ENCODE assay signal across 34 cellular contexts in genomic region chr14:28813810-28814209, GRCh38. TPM values are rescaled to one million over a fixed set of nuclear protein-coding genes. Genes with fewer than 3 reads are reported as not detected.
DNase-seq lines count a peak whose midpoint lies in the region; TF ChIP-seq lines count a peak whose summit lies in the region.
"Had no signal": no experiment of that assay in that cellular context is flagged by ENCODE, and none has a peak within 500 bp of the region (broad histone marks: within the 10 kb centered on the region; RNA-seq: fewer than 3 reads in every experiment).

No MANE protein-coding gene starts in this region.

- peak; percentile 1 for DNase-seq in mammary epithelial cell
- DNase-seq in MCF 10A (ENCODE audit: unreplicated experiment): no peak
- peak; percentile 36 for DNase-seq in LHCN-M2 (ENCODE audit: low read depth)
- DNase-seq in astrocyte of the spinal cord (ENCODE audit: low read depth, low spot score): peak; percentile 9
- peak; percentile 9 for DNase-seq in skeletal muscle cell (ENCODE audit: low read depth)
- no peak for DNase-seq in putamen (ENCODE audit: low spot score)
- DNase-seq in cerebellum (ENCODE audit: low spot score): no peak
- DNase-seq in DMS53 (lab: John Stamatoyannopoulos, UW): no peak
- DNase-seq: activated CD4-positive, alpha-beta T cell treated with anti-CD3 and anti-CD28 coated beads for 48 hours; Calu3; CD4-positive, CD25-positive, alpha-beta regulatory T cell; DND-41; effector memory CD8-positive, alpha-beta T cell; erythroblast; gastrocnemius medialis; left cardiac atrium; mucosa of descending colon; NCI-H1105; NCI-H2081 treated with DMSO at 0.1 percent for 48 hours; NCI-H345; NCI-H82; psoas muscle; stimulated activated CD4-positive, alpha-beta T cell treated with anti-CD3 and anti-CD28 coated beads, Interleukin-15, amount 100 ng/mL, for 24 hours; T1000 had no signal

- no peaks in the 10 kb centered on the region for H3K79me2 ChIP-seq in mammary epithelial cell (ENCODE audit: insufficient read depth, low read length)

- in situ Hi-C loops in mammary epithelial cell (cut with MboI; ENCODE audit: low sequenced_read_pairs in 2 of 2) (no loop called here), astrocyte of the spinal cord (cut with HindIII; ENCODE audit: low sequenced_read_pairs) (no loop called here)

- H3K4me3 ChIP-seq in mammary epithelial cell (replicated peaks in 1 of 3; ENCODE audit: insufficient read depth in 1 of 3, low read depth in 2 of 3, low read length in 3 of 3): no peak overlapping the region
- no peak overlapping the region for H3K4me3 ChIP-seq in astrocyte of the spinal cord (ENCODE audit: low read depth, low read length)
- H3K4me3 ChIP-seq in skeletal muscle cell (ENCODE audit: low read depth, low read length): no peak overlapping the region
- H3K4me3 ChIP-seq: coronary artery, gastrocnemius medialis, mucosa of descending colon, psoas muscle, tibial nerve had no signal

- 55% methylated on average over 3 of the region's 3 CpGs for WGBS in mammary epithelial cell (ENCODE audit: low coverage, missing lambda C conversion rate)

- H2AFZ ChIP-seq in mammary epithelial cell (ENCODE audit: low read depth, low read length): no peak overlapping the region

- H3K36me3 Mint-ChIP-seq in MCF 10A (ENCODE audit: insufficient read depth, unreplicated experiment): no peaks in the 10 kb centered on the region
- H3K36me3 Mint-ChIP-seq: activated naive CD4-positive, alpha-beta T cell treated with anti-CD3 and anti-CD28 coated beads, Interleukin-2, amount 50 U/mL, for 24 hours; CD4-positive, CD25-positive, alpha-beta regulatory T cell; stimulated activated effector memory CD8-positive, alpha-beta T cell treated with anti-CD3 and anti-CD28 coated beads, Interleukin-12 subunit alpha, Interleukin-12 subunit beta, amount 100 ng/mL, for 72 hours had no signal

- CTCF ChIA-PET in mammary epithelial cell (lab: Charles Lee; ENCODE audit: low non-redundant PET): no interaction called here
- CTCF ChIA-PET in MCF 10A (lab: Yijun Ruan, JAX): interaction anchor here (1.4 kb wide), 1 partner anchor 62 kb away, joined by 6 read pairs; no protein-coding TSS in a partner anchor

- H4K20me1 ChIP-seq in mammary epithelial cell (ENCODE audit: insufficient read depth, low read length): no peaks in the 10 kb centered on the region

- H3K4me3 Mint-ChIP-seq in MCF 10A (ENCODE audit: unreplicated experiment): no peak overlapping the region
- H3K4me3 Mint-ChIP-seq: activated naive CD4-positive, alpha-beta T cell treated with anti-CD3 and anti-CD28 coated beads, Interleukin-2, amount 50 U/mL, for 24 hours; CD4-positive, CD25-positive, alpha-beta regulatory T cell; effector memory CD8-positive, alpha-beta T cell; nephron; stimulated activated effector memory CD8-positive, alpha-beta T cell treated with anti-CD3 and anti-CD28 coated beads, Interleukin-12 subunit alpha, Interleukin-12 subunit beta, amount 100 ng/mL, for 72 hours had no signal

- no peaks in the 10 kb centered on the region for H3K9me3 ChIP-seq in mammary epithelial cell (replicated peaks; ENCODE audit: insufficient read depth, low read length)
- H3K9me3 ChIP-seq: gastrocnemius medialis, psoas muscle, tibial nerve had no signal

- peaks cover 57% of the 10 kb centered on the region for H3K27me3 Mint-ChIP-seq in MCF 10A (ENCODE audit: insufficient read depth, unreplicated experiment)
- H3K27me3 Mint-ChIP-seq: CD4-positive, CD25-positive, alpha-beta regulatory T cell; effector memory CD8-positive, alpha-beta T cell had no signal

- H3K36me3 ChIP-seq in mammary epithelial cell (ENCODE audit: insufficient read depth, low read length): no peaks in the 10 kb centered on the region
- H3K36me3 ChIP-seq: gastrocnemius medialis, tibial nerve had no signal

- H3K27me3 ChIP-seq in mammary epithelial cell (ENCODE audit: insufficient read depth, low read length): no peaks in the 10 kb centered on the region
- H3K27me3 ChIP-seq: gastrocnemius medialis, tibial nerve had no signal

- H3K9ac ChIP-seq in mammary epithelial cell (ENCODE audit: insufficient read depth, low read length): no peak overlapping the region

- no peaks in the 10 kb centered on the region for H3K4me1 ChIP-seq in mammary epithelial cell (ENCODE audit: insufficient read depth, low read length)
- H3K4me1 ChIP-seq: gastrocnemius medialis, psoas muscle, tibial nerve had no signal

- no peaks in the 10 kb centered on the region for H3K4me1 Mint-ChIP-seq in MCF 10A (ENCODE audit: insufficient read depth, unreplicated experiment)
- H3K4me1 Mint-ChIP-seq: activated naive CD4-positive, alpha-beta T cell treated with anti-CD3 and anti-CD28 coated beads, Interleukin-2, amount 50 U/mL, for 24 hours; CD4-positive, CD25-positive, alpha-beta regulatory T cell; nephron; stimulated activated effector memory CD8-positive, alpha-beta T cell treated with anti-CD3 and anti-CD28 coated beads, Interleukin-12 subunit alpha, Interleukin-12 subunit beta, amount 100 ng/mL, for 72 hours had no signal

- intact Hi-C loops in mammary epithelial cell (cut with micrococcal nuclease) (no loop called here), MCF 10A (cut with micrococcal nuclease) (no loop called here)

- H3K4me2 ChIP-seq in mammary epithelial cell (ENCODE audit: insufficient read depth, low read depth, low read length): no peak overlapping the region

- no peaks in the 10 kb centered on the region for H3K9me3 Mint-ChIP-seq in MCF 10A (ENCODE audit: unreplicated experiment)
- H3K9me3 Mint-ChIP-seq: nephron had no signal

- dilution Hi-C loops in mammary epithelial cell (cut with HindIII; ENCODE audit: low sequenced_read_pairs): no loop called here

- TF ChIP-seq CTCF in mammary epithelial cell (conservative IDR thresholded peaks at IDR 0.05 in 1 of 2, IDR thresholded peaks at IDR 0.05 in 1 of 2; ENCODE audit: extremely low read depth in 1 of 2, insufficient read depth in 1 of 2, low read depth in 1 of 2, low read length in 2 of 2) (no peak), MCF 10A (IDR thresholded peaks at IDR 0.05; ENCODE audit: unreplicated experiment) (no peak), astrocyte of the spinal cord (IDR thresholded peaks at IDR 0.05; ENCODE audit: low read depth, low read length) (no peak)

- no peak overlapping the region for H3K27ac Mint-ChIP-seq in MCF 10A (ENCODE audit: low read depth, unreplicated experiment)
- H3K27ac Mint-ChIP-seq: activated naive CD4-positive, alpha-beta T cell treated with anti-CD3 and anti-CD28 coated beads, Interleukin-2, amount 50 U/mL, for 24 hours; activated T-helper 2 cell treated with anti-CD3 and anti-CD28 coated beads, Interferon-gamma antibody, Interleukin-2, Interleukin-4, amounts not matched to agents 10 μg/mL and 5 μg/mL and 100 μg/mL, durations not matched to agents 14 hours and 24 hours and 36 hours; CD4-positive, CD25-positive, alpha-beta regulatory T cell; effector memory CD8-positive, alpha-beta T cell; nephron; stimulated activated effector memory CD8-positive, alpha-beta T cell treated with anti-CD3 and anti-CD28 coated beads, Interleukin-12 subunit alpha, Interleukin-12 subunit beta, amount 100 ng/mL, for 72 hours had no signal

- POLR2A ChIA-PET in MCF 10A (lab: Yijun Ruan, JAX): no interaction called here

- BruUV-seq in mammary epithelial cell (replicated peaks; lab: Mats Ljungman, UMichigan): no TSS peak
- no TSS peak for BruUV-seq in MCF 10A (replicated peaks; lab: Mats Ljungman, UMichigan)

- no peak overlapping the region for H3K27ac ChIP-seq in mammary epithelial cell (ENCODE audit: insufficient read depth, low read depth, low read length)
- H3K27ac ChIP-seq: coronary artery, gastrocnemius medialis, psoas muscle, RWPE1, tibial nerve had no signal

RNA-seq across cellular contexts. Expression of gene FOXG1, which starts 47.2 kb away (rescaled TPM):
- total RNA-seq in mammary epithelial cell: not detected
- polyA plus RNA-seq in mammary epithelial cell: not detected
- polyA minus RNA-seq in mammary epithelial cell: not detected
- total RNA-seq in MCF 10A (2022): not detected in 2 replicates
- not detected in 2 replicates for total RNA-seq in LHCN-M2 (2014; rRNA removed)
- polyA plus RNA-seq in LHCN-M2 (2012): not detected
- 0.09 TPM for total RNA-seq in cerebellum
- total RNA-seq: activated T-helper 2 cell treated with anti-CD3 and anti-CD28 coated beads, Interferon-gamma antibody, Interleukin-2, Interleukin-4, amounts not matched to agents 10 μg/mL and 5 μg/mL and 100 μg/mL, durations not matched to agents 14 hours and 24 hours and 36 hours; Calu3; CD4-positive, CD25-positive, alpha-beta regulatory T cell; gastrocnemius medialis; left cardiac atrium; lung microvascular endothelial cell; mucosa of descending colon; omental fat pad; SK-MEL-5; tibial nerve had no signal
- polyA plus RNA-seq: CD4-positive, CD25-positive, alpha-beta regulatory T cell had no signal

Comparison
In these comparisons a context has a peak if more than half of its experiments do, and no peak if none do; other contexts are left out.
1. DNase-seq: peak in mammary epithelial cell (single experiment), LHCN-M2 (single experiment), astrocyte of the spinal cord (single experiment) and skeletal muscle cell (single experiment); none in MCF 10A (single experiment), putamen (single experiment), cerebellum (single experiment) and DMS53 (single experiment).